13 cellular contexts compared by ENCODE assay signal in the genomic region with DNA sequence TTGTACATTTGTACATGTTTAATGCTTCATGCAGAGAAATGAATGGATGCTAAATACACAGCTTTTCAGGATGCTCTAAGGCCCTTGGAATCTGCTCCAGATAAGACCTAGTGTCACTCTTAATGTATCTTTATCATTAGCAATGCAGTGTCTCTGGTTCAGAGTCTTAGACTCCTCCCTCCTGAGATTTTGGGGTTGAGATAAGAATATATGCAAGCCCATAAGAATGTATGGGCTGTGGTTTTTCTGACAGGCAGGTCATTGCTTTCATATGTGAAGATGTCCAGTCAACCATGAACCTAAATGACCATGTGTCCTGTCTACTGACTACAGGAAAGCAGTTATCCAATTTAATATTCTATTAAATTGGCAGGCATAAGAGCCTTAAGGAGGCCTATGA.
DNase-seq lines count a peak whose midpoint lies in the region; ATAC-seq and TF ChIP-seq lines count a peak whose summit lies in the region.
"Had no signal": no experiment of that assay in that cellular context is flagged by ENCODE, and none has a peak within 500 bp of the region (broad histone marks: within the 10 kb centered on the region; RNA-seq: fewer than 3 reads in every experiment).

No MANE protein-coding gene starts in this region.

- H4K20me1 ChIP-seq in MM.1S (ENCODE audit: insufficient read depth, low read length): no peaks in the 10 kb centered on the region
- no peaks in the 10 kb centered on the region for H4K20me1 ChIP-seq in smooth muscle cell (ENCODE audit: low read depth)

- peak; percentile 28 for DNase-seq in MM.1S
- peak; percentile 21 for DNase-seq in glomerular visceral epithelial cell (ENCODE audit: extremely low spot score)
- DNase-seq in smooth muscle cell (lab: John Stamatoyannopoulos, UW; ENCODE audit: unreplicated experiment): no peak
- DNase-seq in NCI-H1436 (lab: John Stamatoyannopoulos, UW): no peak
- DNase-seq in NK-92 (lab: John Stamatoyannopoulos, UW; ENCODE audit: unreplicated experiment): no peak
- DNase-seq: C1 segment of cervical spinal cord; CD4-positive, alpha-beta T cell; DMS79; IMR-90; KBM-7 had no signal

- H3K4me3 ChIP-seq in MM.1S (ENCODE audit: low read length) (no peak overlapping the region), smooth muscle cell (no peak overlapping the region)

- no peaks in the 10 kb centered on the region for H3K9me3 ChIP-seq in MM.1S (replicated peaks; ENCODE audit: insufficient read depth, low read length)
- H3K9me3 ChIP-seq in smooth muscle cell (replicated peaks; ENCODE audit: low read depth): no peaks in the 10 kb centered on the region

- no peak for TF ChIP-seq CTCF in MM.1S (IDR thresholded peaks at IDR 0.05; ENCODE audit: low read length)
- no peak for TF ChIP-seq CTCF in smooth muscle cell (IDR thresholded peaks at IDR 0.05; ENCODE audit: borderline replicate concordance, insufficient read depth, poor library complexity, severe bottlenecking)

- H3F3A ChIP-seq in MM.1S (ENCODE audit: insufficient read depth, low read length) (peaks cover 7% of the 10 kb centered on the region; the same call in 1 of the 2 replicates), smooth muscle cell (ENCODE audit: low read depth) (no peaks in the 10 kb centered on the region)

- H3K79me2 ChIP-seq in MM.1S (ENCODE audit: low read length): no peaks in the 10 kb centered on the region
- no peaks in the 10 kb centered on the region for H3K79me2 ChIP-seq in smooth muscle cell (ENCODE audit: low read depth)

- H3K4me2 ChIP-seq in MM.1S (ENCODE audit: low read depth, low read length): 0 out of 2 replicates have a peak overlapping the region, but pooled peaks have one; percentile 2
- H3K4me2 ChIP-seq in smooth muscle cell: no peak overlapping the region

- H2AFZ ChIP-seq in MM.1S (ENCODE audit: low read length) (no peak overlapping the region), smooth muscle cell (ENCODE audit: low read depth) (no peak overlapping the region)

- H3K36me3 ChIP-seq in MM.1S (replicated peaks; ENCODE audit: insufficient read depth, low read length): no peaks in the 10 kb centered on the region
- no peaks in the 10 kb centered on the region for H3K36me3 ChIP-seq in smooth muscle cell (ENCODE audit: low read depth)

- H3K27me3 ChIP-seq in MM.1S (replicated peaks; ENCODE audit: insufficient read depth, low read length): no peaks in the 10 kb centered on the region
- H3K27me3 ChIP-seq in smooth muscle cell (ENCODE audit: low read depth): no peaks in the 10 kb centered on the region

- H3K9me2 ChIP-seq in MM.1S (replicated peaks; ENCODE audit: insufficient read depth, low read length): no peaks in the 10 kb centered on the region

- H3K27ac ChIP-seq in MM.1S (ENCODE audit: low read length): no peak overlapping the region
- H3K27ac ChIP-seq in smooth muscle cell (ENCODE audit: low read depth): peak overlapping the region; percentile 84

- H3K9ac ChIP-seq in MM.1S (ENCODE audit: low read length): no peak overlapping the region
- no peak overlapping the region for H3K9ac ChIP-seq in smooth muscle cell (ENCODE audit: low read depth)

- H3K4me1 ChIP-seq in MM.1S (ENCODE audit: low read length) (peaks cover 27% of the 10 kb centered on the region), smooth muscle cell (ENCODE audit: low read depth) (no peaks in the 10 kb centered on the region)

- ATAC-seq in GM18519 (IDR thresholded peaks at IDR 0.05; ENCODE audit: low FRiP score, unreplicated experiment) (peak; percentile 46), GM21367 (IDR thresholded peaks at IDR 0.05; ENCODE audit: unreplicated experiment) (no peak)
- ATAC-seq: HCT116 had no signal

Comparison
In these comparisons a context has a peak if more than half of its experiments do, and no peak if none do; other contexts are left out.
1. DNase-seq: peak in MM.1S (single experiment) and glomerular visceral epithelial cell (single experiment); none in smooth muscle cell (single experiment), NCI-H1436 (single experiment) and NK-92 (single experiment).